ENCODE assay signal across 27 cellular contexts in the genomic region with DNA sequence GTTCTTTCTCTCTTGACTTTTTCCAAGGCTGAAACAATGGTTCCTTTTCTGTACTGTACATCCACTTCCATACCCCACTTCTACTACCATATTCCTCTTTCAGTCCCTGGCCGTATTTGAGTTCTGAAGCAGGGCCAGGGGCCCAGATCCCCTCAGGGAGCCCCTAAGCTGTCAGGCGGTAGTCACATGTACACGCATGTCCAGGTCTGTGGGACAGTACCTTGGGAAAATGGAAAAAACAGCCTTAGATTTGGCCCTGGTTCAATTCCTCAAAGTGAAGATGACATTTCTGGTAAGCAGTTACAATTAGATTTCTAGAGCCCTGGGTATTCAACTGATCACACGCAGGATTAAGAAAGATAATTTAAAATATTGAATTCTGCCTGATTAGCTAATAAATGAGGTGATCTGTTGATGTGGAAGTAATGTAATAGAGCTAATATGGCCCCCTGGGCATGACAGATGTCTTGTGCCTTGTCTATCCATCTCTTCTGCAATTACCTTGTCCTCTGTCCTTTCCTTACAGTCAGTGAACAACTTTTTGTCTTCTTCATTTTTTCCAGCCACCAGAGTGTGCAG.
"Had no signal": no experiment of that assay in that cellular context is flagged by ENCODE, and none has a peak within 500 bp of the region (broad histone marks: within the 10 kb centered on the region; RNA-seq: fewer than 3 reads in every experiment).

No MANE protein-coding gene starts in this region.

- H3K27ac Mint-ChIP-seq: immature natural killer cell; mesothelial cell of epicardium; naive thymus-derived CD8-positive, alpha-beta T cell had no signal

- H3K27me3 ChIP-seq: dorsolateral prefrontal cortex, esophagus squamous epithelium, gastrocnemius medialis, heart left ventricle, hepatocyte, left lung had no signal

- ATAC-seq: esophagus mucosa; gastrocnemius medialis; heart left ventricle; left lung; left ventricle myocardium superior; lower lobe of right lung; mucosa of descending colon; naive thymus-derived CD8-positive, alpha-beta T cell had no signal

- H3K4me3 ChIP-seq: coronary artery, dorsolateral prefrontal cortex, esophagus squamous epithelium, gastrocnemius medialis, heart left ventricle, hepatocyte, left lung, lower lobe of right lung, mucosa of descending colon had no signal

- H3K9me3 ChIP-seq: esophagus squamous epithelium, gastrocnemius medialis, lower lobe of right lung, mucosa of descending colon had no signal

- H3K4me2 ChIP-seq: hepatocyte had no signal

- H3K4me1 ChIP-seq: esophagus squamous epithelium, heart left ventricle, left lung, lower lobe of right lung had no signal

- H3K9me3 Mint-ChIP-seq: immature natural killer cell; naive B cell; naive thymus-derived CD8-positive, alpha-beta T cell had no signal

- DNase-seq: dermis blood vessel endothelial cell; dorsolateral prefrontal cortex; effector CD4-positive, alpha-beta T cell; effector memory CD4-positive, alpha-beta T cell; erythroblast; esophagus squamous epithelium; foreskin fibroblast; foreskin melanocyte; gastrocnemius medialis; heart left ventricle; hypothalamus; immature natural killer cell; islet precursor cell; kidney; kidney glomerular epithelial cell; left lung; left ventricle myocardium superior; lower lobe of right lung; mesenchymal stem cell; mucosa of descending colon; naive B cell; naive thymus-derived CD8-positive, alpha-beta T cell had no signal

- H3K4me1 Mint-ChIP-seq: mesothelial cell of epicardium; naive B cell; naive thymus-derived CD8-positive, alpha-beta T cell had no signal

- H3K27me3 Mint-ChIP-seq: naive B cell; naive thymus-derived CD8-positive, alpha-beta T cell had no signal

- H3K4me3 Mint-ChIP-seq: immature natural killer cell; mesothelial cell of epicardium; naive B cell; naive thymus-derived CD8-positive, alpha-beta T cell had no signal

- H3K27ac ChIP-seq: coronary artery, dorsolateral prefrontal cortex, epithelial cell of prostate, esophagus squamous epithelium, gastrocnemius medialis, heart left ventricle, hepatocyte, left lung, lower lobe of right lung had no signal

- H3K36me3 ChIP-seq: esophagus squamous epithelium, gastrocnemius medialis, left lung, lower lobe of right lung had no signal
